In the genomic region with DNA sequence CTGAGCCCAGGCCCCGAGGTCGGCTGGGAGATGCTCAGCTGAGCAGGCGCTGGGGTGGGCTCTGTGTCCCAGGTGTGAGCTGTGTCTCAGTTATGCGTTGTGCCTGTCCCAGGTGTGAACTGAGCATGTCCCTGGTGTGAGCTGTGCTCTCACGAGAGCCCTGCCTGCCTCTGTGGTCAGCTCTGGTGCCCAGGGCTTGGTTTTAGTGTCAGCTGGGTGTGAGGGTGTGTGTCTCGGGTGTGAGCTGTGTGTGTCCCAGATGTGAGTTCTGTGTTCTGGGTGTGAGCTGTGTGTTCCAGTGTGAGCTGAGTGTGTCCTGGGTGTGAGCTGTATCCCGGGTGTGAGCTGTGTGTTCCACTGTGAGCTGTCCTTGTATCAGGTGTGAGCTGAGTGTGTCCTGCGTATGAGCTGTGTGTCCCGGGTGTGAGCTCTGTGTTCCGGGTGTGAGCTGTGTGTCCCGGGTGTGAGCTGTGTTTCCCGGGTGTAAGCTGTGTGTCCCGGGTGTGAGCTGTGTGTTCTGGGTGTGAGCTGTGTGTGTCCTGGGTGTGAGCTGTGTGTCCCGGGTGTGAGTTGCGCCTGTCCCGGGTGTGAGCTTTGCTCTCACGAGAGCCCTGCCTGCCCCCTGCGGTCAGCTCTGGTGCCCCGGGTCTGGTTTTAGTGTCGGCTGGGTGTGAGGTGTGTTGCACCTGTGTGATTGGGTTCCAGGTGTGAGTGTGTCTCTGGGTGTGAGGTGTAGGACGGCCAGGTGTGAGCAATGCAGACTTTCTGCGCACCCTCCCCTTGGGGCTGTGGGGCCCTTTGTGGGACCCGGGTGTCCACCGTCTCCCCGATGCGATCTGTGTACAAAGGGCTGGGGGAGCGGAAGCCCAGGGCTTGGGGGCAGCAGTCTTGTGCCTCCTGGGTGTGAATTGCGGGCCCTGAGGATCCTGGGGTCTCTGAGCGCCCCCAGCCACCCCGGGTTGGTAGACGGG, we compare ENCODE assay signal across 2 cellular contexts.
TF ChIP-seq lines count a peak whose summit lies in the region.

No MANE protein-coding gene starts in this region.

TF ChIP-seq in HEK293, 187 proteins besides CTCF, POLR2A, EP300 and RAD21:
- TF ChIP-seq, protein P1, sequence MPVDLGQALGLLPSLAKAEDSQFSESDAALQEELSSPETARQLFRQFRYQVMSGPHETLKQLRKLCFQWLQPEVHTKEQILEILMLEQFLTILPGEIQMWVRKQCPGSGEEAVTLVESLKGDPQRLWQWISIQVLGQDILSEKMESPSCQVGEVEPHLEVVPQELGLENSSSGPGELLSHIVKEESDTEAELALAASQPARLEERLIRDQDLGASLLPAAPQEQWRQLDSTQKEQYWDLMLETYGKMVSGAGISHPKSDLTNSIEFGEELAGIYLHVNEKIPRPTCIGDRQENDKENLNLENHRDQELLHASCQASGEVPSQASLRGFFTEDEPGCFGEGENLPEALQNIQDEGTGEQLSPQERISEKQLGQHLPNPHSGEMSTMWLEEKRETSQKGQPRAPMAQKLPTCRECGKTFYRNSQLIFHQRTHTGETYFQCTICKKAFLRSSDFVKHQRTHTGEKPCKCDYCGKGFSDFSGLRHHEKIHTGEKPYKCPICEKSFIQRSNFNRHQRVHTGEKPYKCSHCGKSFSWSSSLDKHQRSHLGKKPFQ (tag by site-specific recombination; IDR thresholded peaks at IDR 0.05) = peak; percentile 100
- no peak for TF ChIP-seq ZNF274 (IDR thresholded peaks at IDR 0.05; ENCODE audit: low read length)
- no peak for TF ChIP-seq ZNF274 (tag by site-specific recombination; IDR thresholded peaks at IDR 0.05; ENCODE audit: borderline replicate concordance)
TF ChIP-seq in HEK293: peak in this region for 1.

TF ChIP-seq in GM12878, 131 proteins besides CTCF, POLR2A, EP300 and RAD21:
- TF ChIP-seq ZBED1 (IDR thresholded peaks at IDR 0.05; ENCODE audit: borderline replicate concordance) (no peak), CHD2 (IDR thresholded peaks at IDR 0.05; ENCODE audit: borderline replicate concordance, low read depth, low read length) (0 out of 2 replicates have a peak, but pooled peaks have one; percentile 4), POLR2AphosphoS5 (IDR thresholded peaks at IDR 0.05; ENCODE audit: low read length) (peak; percentile 64), YY1 (IDR thresholded peaks at IDR 0.05; ENCODE audit: low read depth, low read length) (no peak), IRF4 (IDR thresholded peaks at IDR 0.05; ENCODE audit: low read depth, low read length) (no peak), HDGF (IDR thresholded peaks at IDR 0.05) (peak; percentile 86), BHLHE40 (IDR thresholded peaks at IDR 0.05; ENCODE audit: borderline replicate concordance in 1 of 2, low read depth in 2 of 2, low read length in 1 of 2) (peak in 1 of 2 experiments; percentile 36; a peak in 1 of 4 replicates), NR2F1 (conservative IDR thresholded peaks at IDR 0.05) (peak; percentile 19; the same call in 1 of the 2 replicates), BACH1 (IDR thresholded peaks at IDR 0.05; ENCODE audit: borderline replicate concordance) (peak; percentile 60), LARP7 (IDR thresholded peaks at IDR 0.05) (0 out of 2 replicates have a peak, but pooled peaks have one; percentile 28)
- TF ChIP-seq, protein P2, sequence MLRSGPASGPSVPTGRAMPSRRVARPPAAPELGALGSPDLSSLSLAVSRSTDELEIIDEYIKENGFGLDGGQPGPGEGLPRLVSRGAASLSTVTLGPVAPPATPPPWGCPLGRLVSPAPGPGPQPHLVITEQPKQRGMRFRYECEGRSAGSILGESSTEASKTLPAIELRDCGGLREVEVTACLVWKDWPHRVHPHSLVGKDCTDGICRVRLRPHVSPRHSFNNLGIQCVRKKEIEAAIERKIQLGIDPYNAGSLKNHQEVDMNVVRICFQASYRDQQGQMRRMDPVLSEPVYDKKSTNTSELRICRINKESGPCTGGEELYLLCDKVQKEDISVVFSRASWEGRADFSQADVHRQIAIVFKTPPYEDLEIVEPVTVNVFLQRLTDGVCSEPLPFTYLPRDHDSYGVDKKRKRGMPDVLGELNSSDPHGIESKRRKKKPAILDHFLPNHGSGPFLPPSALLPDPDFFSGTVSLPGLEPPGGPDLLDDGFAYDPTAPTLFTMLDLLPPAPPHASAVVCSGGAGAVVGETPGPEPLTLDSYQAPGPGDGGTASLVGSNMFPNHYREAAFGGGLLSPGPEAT (IDR thresholded peaks at IDR 0.05; ENCODE audit: low read depth) = peak; percentile 72
